28 cellular contexts compared by ENCODE assay signal in the genomic region with DNA sequence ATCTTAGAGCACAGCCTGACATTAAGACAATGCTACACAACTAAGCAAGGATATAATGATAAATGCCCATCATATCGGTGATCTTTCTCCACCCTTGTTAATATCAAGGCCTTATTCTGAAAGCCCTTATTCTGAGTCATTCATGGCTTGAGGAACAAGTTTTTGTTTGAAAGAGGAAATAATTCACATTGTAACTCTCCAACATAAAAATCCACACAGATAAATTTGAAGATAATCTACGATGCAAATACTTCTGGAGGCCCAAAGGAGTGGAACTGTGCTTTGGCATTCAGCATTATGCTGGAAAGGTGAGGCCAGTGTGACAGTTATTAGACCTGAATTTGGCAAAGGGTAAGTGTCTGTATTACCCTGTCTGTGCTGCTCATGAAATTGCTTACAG.
"Had no signal": no experiment of that assay in that cellular context is flagged by ENCODE, and none has a peak within 500 bp of the region (broad histone marks: within the 10 kb centered on the region; RNA-seq: fewer than 3 reads in every experiment).

No MANE protein-coding gene starts in this region.

- ATAC-seq: activated CD4-positive, alpha-beta T cell treated with anti-CD3 and anti-CD28 coated beads for 36 hours; activated CD4-positive, CD25-positive, alpha-beta regulatory T cell treated with anti-CD3 and anti-CD28 coated beads, Interleukin-2, amount 50 U/mL, for 24 hours; activated CD8-positive, alpha-beta memory T cell treated with anti-CD3 and anti-CD28 coated beads, Interleukin-2, amount 10 ng/mL, durations not matched to agents 7 days and 5 days; activated CD8-positive, alpha-beta T cell treated with anti-CD3 and anti-CD28 coated beads, Interleukin-2, amount 10 ng/mL, durations not matched to agents 7 days and 5 days; activated naive CD8-positive, alpha-beta T cell treated with anti-CD3 and anti-CD28 coated beads, Interleukin-2, amount 50 U/mL, for 24 hours; body of pancreas; WTC11 had no signal

- H3K9me3 ChIP-seq: body of pancreas, breast epithelium had no signal

- H3K27ac ChIP-seq: body of pancreas, brain microvascular endothelial cell, breast epithelium, WERI-Rb-1 had no signal

- H3K36me3 ChIP-seq: brain microvascular endothelial cell, breast epithelium, WERI-Rb-1 had no signal

- H3K4me3 ChIP-seq: body of pancreas, breast epithelium had no signal

- H3K27me3 ChIP-seq: body of pancreas, brain microvascular endothelial cell, breast epithelium had no signal

- DNase-seq: activated CD4-positive, alpha-beta memory T cell treated with anti-CD3 and anti-CD28 coated beads, Interleukin-2, amount 10 ng/mL, durations not matched to agents 7 days and 5 days; activated CD4-positive, alpha-beta T cell treated with anti-CD3 and anti-CD28 coated beads for 1 hour; activated CD4-positive, alpha-beta T cell treated with anti-CD3 and anti-CD28 coated beads for 36 hours; activated CD4-positive, alpha-beta T cell treated with anti-CD3 and anti-CD28 coated beads for 48 hours; activated CD4-positive, alpha-beta T cell treated with anti-CD3 and anti-CD28 coated beads, Interleukin-2, amount 10 ng/mL, durations not matched to agents 7 days and 5 days; activated CD4-positive, alpha-beta T cell treated with anti-CD3 and anti-CD28 coated beads, Interleukin-2, amount 50 U/mL, for 48 hours; activated CD4-positive, CD25-positive, alpha-beta regulatory T cell; activated CD8-positive, alpha-beta memory T cell treated with anti-CD3 and anti-CD28 coated beads for 24 hours; activated CD8-positive, alpha-beta memory T cell treated with anti-CD3 and anti-CD28 coated beads, Interleukin-2, amount 10 ng/mL, durations not matched to agents 7 days and 5 days; activated CD8-positive, alpha-beta memory T cell treated with anti-CD3 and anti-CD28 coated beads, Interleukin-2, amount 50 U/mL, for 48 hours; activated CD8-positive, alpha-beta T cell treated with anti-CD3 and anti-CD28 coated beads, Interleukin-2, amount 10 ng/mL, durations not matched to agents 7 days and 5 days; activated effector memory CD4-positive, alpha-beta T cell treated with Interleukin-2 at 50 U/mL for 16 hours; activated gamma-delta T cell; activated naive CD4-positive, alpha-beta T cell treated with anti-CD3 and anti-CD28 coated beads, Interleukin-2, amount 10 ng/mL, durations not matched to agents 7 days and 5 days; activated naive CD4-positive, alpha-beta T cell treated with Interleukin-2 at 50 U/mL for 16 hours; activated naive CD8-positive, alpha-beta T cell treated with anti-CD3 and anti-CD28 coated beads, Interleukin-2, amount 10 ng/mL, durations not matched to agents 7 days and 5 days; activated naive CD8-positive, alpha-beta T cell treated with anti-CD3 and anti-CD28 coated beads, Interleukin-2, amount 50 U/mL, for 24 hours; activated T-cell treated with anti-CD3 and anti-CD28 coated beads, Interleukin-2, amount 50 U/mL, for 24 hours; activated T-cell treated with anti-CD3 and anti-CD28 coated beads, Interleukin-2, amount 50 U/mL, for 48 hours; aorta; body of pancreas; brain microvascular endothelial cell; central memory CD4-positive, alpha-beta T cell; T-helper 9 cell; WERI-Rb-1 had no signal
